13 cellular contexts compared by ENCODE assay signal in genomic region chr9:117415584-117415937, GRCh38. TPM values are rescaled to one million over a fixed set of nuclear protein-coding genes. Genes with fewer than 3 reads are reported as not detected.
A peak's percentile ranks its signal among the peaks of the same experiment; 100 is the strongest.
DNase-seq lines count a peak whose midpoint lies in the region; ATAC-seq, FAIRE-seq and TF ChIP-seq lines count a peak whose summit lies in the region.
"Had no signal": no experiment of that assay in that cellular context is flagged by ENCODE, and none has a peak within 500 bp of the region (broad histone marks: within the 10 kb centered on the region; RNA-seq: fewer than 3 reads in every experiment).

No MANE protein-coding gene starts in this region.

- intact Hi-C loops in esophagus muscularis mucosa (cut with DNase I): no loop called here

- H3K79me2 ChIP-seq in osteoblast (ENCODE audit: insufficient read depth, low read length): no peaks in the 10 kb centered on the region

- H3K4me1 ChIP-seq in ES-I3 (ENCODE audit: insufficient read depth, low read length): no peaks in the 10 kb centered on the region
- peaks cover 2% of the 10 kb centered on the region for H3K4me1 ChIP-seq in NT2/D1 (ENCODE audit: insufficient read depth, insufficient read length)
- peaks cover 17 to 31% (median 31%) of the 10 kb centered on the region in 4 donors for H3K4me1 ChIP-seq in esophagus muscularis mucosa
- no peaks in the 10 kb centered on the region for H3K4me1 ChIP-seq in osteoblast (ENCODE audit: insufficient read depth, low read length)
- no peaks in the 10 kb centered on the region for H3K4me1 ChIP-seq in small intestine (ENCODE audit: control insufficient read depth in 2 of 2, insufficient read depth in 1 of 2, low read depth in 1 of 2, low read length in 1 of 2)
- H3K4me1 ChIP-seq: colonic mucosa had no signal

- peak overlapping the region; percentile 67 for H3K4me3 ChIP-seq in NT2/D1 (ENCODE audit: insufficient read length, low read depth)
- peak overlapping the region; percentile 52 to 64 (median 56) for H3K4me3 ChIP-seq in esophagus muscularis mucosa
- no peak overlapping the region for H3K4me3 ChIP-seq in osteoblast (ENCODE audit: insufficient read depth, low read length)
- H3K4me3 ChIP-seq in small intestine (ENCODE audit: low read depth in 1 of 2, low read length in 2 of 2): no peak overlapping the region
- H3K4me3 ChIP-seq: GM12878 had no signal

- no peaks in the 10 kb centered on the region for H3K9me3 Mint-ChIP-seq in activated T-cell treated with anti-CD3 and anti-CD28 coated beads, Interleukin-2, amount 50 U/mL, for 24 hours

- H3K27me3 ChIP-seq in NT2/D1 (ENCODE audit: insufficient read depth, insufficient read length) (peaks cover 36% of the 10 kb centered on the region), esophagus muscularis mucosa (peaks cover 0 to 82% (median 30%) of the 10 kb centered on the region in 4 donors), osteoblast (ENCODE audit: insufficient read depth, low read length) (peaks cover 41% of the 10 kb centered on the region), small intestine (ENCODE audit: control insufficient read depth in 2 of 2, insufficient read depth in 2 of 2, low read length in 2 of 2) (peaks cover 17 to 30% of the 10 kb centered on the region in 2 donors)
- H3K27me3 ChIP-seq: pancreas had no signal

- ATAC-seq in HG02610 (IDR thresholded peaks at IDR 0.05; ENCODE audit: unreplicated experiment): no peak
- ATAC-seq: GM12878 had no signal

- H3K27me3 Mint-ChIP-seq in activated T-cell treated with anti-CD3 and anti-CD28 coated beads, Interleukin-2, amount 50 U/mL, for 24 hours: peaks cover 35% of the 10 kb centered on the region

- no peak for FAIRE-seq in small intestine (lab: Jason Lieb, UNC)
- FAIRE-seq: GM12878, pancreas had no signal

- TF ChIP-seq EP300 in esophagus muscularis mucosa (IDR thresholded peaks at IDR 0.05): no peak

- TF ChIP-seq POLR2A in esophagus muscularis mucosa (IDR thresholded peaks at IDR 0.05; ENCODE audit: low read depth): no peak

- H3K36me3 Mint-ChIP-seq in activated T-cell treated with anti-CD3 and anti-CD28 coated beads, Interleukin-2, amount 50 U/mL, for 24 hours (ENCODE audit: low read depth): no peaks in the 10 kb centered on the region

- H3K27ac ChIP-seq in esophagus muscularis mucosa (replicated peaks in 1 of 4) (no peak overlapping the region), osteoblast (ENCODE audit: low read depth, low read length) (no peak overlapping the region), small intestine (ENCODE audit: low read depth in 1 of 2, low read length in 1 of 2) (no peak overlapping the region)
- H3K27ac ChIP-seq: colonic mucosa, pancreas had no signal

- no peak overlapping the region for H3K4me2 ChIP-seq in osteoblast (ENCODE audit: insufficient read depth, low read length)

- H3K4me1 Mint-ChIP-seq in activated T-cell treated with anti-CD3 and anti-CD28 coated beads, Interleukin-2, amount 50 U/mL, for 24 hours (ENCODE audit: low read depth): peaks cover 2% of the 10 kb centered on the region

- no peak overlapping the region for H3K27ac Mint-ChIP-seq in activated T-cell treated with anti-CD3 and anti-CD28 coated beads, Interleukin-2, amount 50 U/mL, for 24 hours

- H3K9me3 ChIP-seq in ES-I3 (ENCODE audit: control insufficient read depth, insufficient read depth, low read length) (no peaks in the 10 kb centered on the region), NT2/D1 (ENCODE audit: insufficient read depth, low read length) (no peaks in the 10 kb centered on the region), esophagus muscularis mucosa (no peaks in the 10 kb centered on the region), osteoblast (ENCODE audit: low read depth, low read length) (no peaks in the 10 kb centered on the region), small intestine (ENCODE audit: control insufficient read depth, low read depth) (no peaks in the 10 kb centered on the region)
- H3K9me3 ChIP-seq: colonic mucosa, pancreas had no signal

- WGBS in esophagus muscularis mucosa: 12% methylated on average over 10 of the region's 10 CpGs
- WGBS in small intestine, 3 donors: 3 to 9% (median 4%) methylated on average over 10 of the region's 10 CpGs

- no peak overlapping the region for H2AFZ ChIP-seq in osteoblast (ENCODE audit: low read length)

- H3K36me3 ChIP-seq in ES-I3 (ENCODE audit: insufficient read depth, low read length) (no peaks in the 10 kb centered on the region), NT2/D1 (ENCODE audit: insufficient read depth, insufficient read length, low read length) (peaks cover 6% of the 10 kb centered on the region), esophagus muscularis mucosa (no peaks in the 10 kb centered on the region), osteoblast (ENCODE audit: insufficient read depth, low read length) (no peaks in the 10 kb centered on the region), small intestine (ENCODE audit: control insufficient read depth in 2 of 2, insufficient read depth in 2 of 2, low read length in 2 of 2) (no peaks in the 10 kb centered on the region)
- H3K36me3 ChIP-seq: colonic mucosa, pancreas had no signal

- no peak overlapping the region for H3K4me3 Mint-ChIP-seq in activated T-cell treated with anti-CD3 and anti-CD28 coated beads, Interleukin-2, amount 50 U/mL, for 24 hours

- TF ChIP-seq CTCF in esophagus muscularis mucosa (IDR thresholded peaks at IDR 0.05) (no peak), osteoblast (IDR thresholded peaks at IDR 0.05; ENCODE audit: extremely low read depth, low read depth, low read length) (no peak)

- H4K20me1 ChIP-seq in osteoblast (ENCODE audit: insufficient read depth, low read length): no peaks in the 10 kb centered on the region

- DNase-seq in NT2/D1 (ENCODE audit: low read depth, low spot score) (no peak), esophagus muscularis mucosa (ENCODE audit: extremely low spot score) (no peak), osteoblast (ENCODE audit: insufficient read length, low spot score, missing footprints) (peak; percentile 84), epidermal melanocyte (ENCODE audit: insufficient read length, low spot score) (no peak), small intestine (no peak)
- DNase-seq in activated T-cell treated with anti-CD3 and anti-CD28 coated beads, Interleukin-2, amount 50 U/mL, for 24 hours: no peak
- DNase-seq: activated CD4-positive, alpha-beta T cell treated with anti-CD3 and anti-CD28 coated beads, Interleukin-2, amount 50 U/mL, for 1 hour; colonic mucosa; DND-41 had no signal

- H3K9ac ChIP-seq in ES-I3 (ENCODE audit: low read depth, low read length) (peak overlapping the region; percentile 72; the same call in 1 of the 2 replicates), NT2/D1 (ENCODE audit: insufficient read length, low read depth) (peak overlapping the region; percentile 82)

RNA-seq across cellular contexts. Expression of gene ASTN2, which starts 0.7 kb away (rescaled TPM):
- total RNA-seq in esophagus muscularis mucosa (1 to 10 TPM; 4.2 to 6.9 (median 5.5) TPM), osteoblast (4.7 TPM in 2 replicates)
- polyA plus RNA-seq in small intestine: 1 to 10 TPM; 3.0 to 3.8 (median 3.6) TPM

Comparison
In these comparisons a context has a peak if more than half of its experiments do, and no peak if none do; other contexts are left out.
1. H3K4me3 ChIP-seq: peak in NT2/D1 (single experiment) and esophagus muscularis mucosa (4 of 4); none in osteoblast (single experiment) and small intestine (0 of 2).